8 cellular contexts compared by ENCODE assay signal in genomic region chr16:30091474-30092372, GRCh38. TPM values are rescaled to one million over a fixed set of nuclear protein-coding genes. Genes with fewer than 3 reads are reported as not detected.
DNase-seq lines count a peak whose midpoint lies in the region; ATAC-seq and TF ChIP-seq lines count a peak whose summit lies in the region.

Gene TBX6 (minus strand): TSS chr16:30091924. CDS start chr16:30091193, 731 bp downstream.

- peak; percentile 53 for ATAC-seq in HG02571 (IDR thresholded peaks at IDR 0.05; ENCODE audit: unreplicated experiment)
- ATAC-seq in thoracic aorta (ENCODE audit: insufficient number of reproducible peaks, low FRiP score, low read depth): peak; percentile 39

- no peaks in the 10 kb centered on the region for H3K9me3 Mint-ChIP-seq in activated naive CD4-positive, alpha-beta T cell treated with anti-CD3 and anti-CD28 coated beads, Interleukin-2, amount 50 U/mL, for 24 hours
- no peaks in the 10 kb centered on the region for H3K9me3 Mint-ChIP-seq in osteocyte (ENCODE audit: unreplicated experiment)

- H3K9ac ChIP-seq in SK-N-MC (ENCODE audit: insufficient read length): peak within 1 kb of the TSS; percentile 59

- H3K4me3 ChIP-seq in SK-N-MC: peak within 1 kb of the TSS; percentile 68
- peak within 1 kb of the TSS; percentile 73 for H3K4me3 ChIP-seq in thoracic aorta

- H3K27me3 ChIP-seq in thoracic aorta (replicated peaks; ENCODE audit: insufficient read depth): no peaks in the 10 kb centered on the region

- peak within 1 kb of the TSS; percentile 95 for H3K27ac Mint-ChIP-seq in activated naive CD4-positive, alpha-beta T cell treated with anti-CD3 and anti-CD28 coated beads, Interleukin-2, amount 50 U/mL, for 24 hours
- H3K27ac Mint-ChIP-seq in osteocyte (ENCODE audit: unreplicated experiment): peak within 1 kb of the TSS; percentile 91

- H3K27ac ChIP-seq in SK-N-MC: no peak within 1 kb of the TSS
- H3K27ac ChIP-seq in thoracic aorta: peak within 1 kb of the TSS; percentile 65 to 77

- peak within 1 kb of the TSS; percentile 89 for H3K4me3 Mint-ChIP-seq in activated naive CD4-positive, alpha-beta T cell treated with anti-CD3 and anti-CD28 coated beads, Interleukin-2, amount 50 U/mL, for 24 hours
- peak within 1 kb of the TSS; percentile 82 for H3K4me3 Mint-ChIP-seq in osteocyte (ENCODE audit: unreplicated experiment)

- peaks cover 57% of the 10 kb centered on the region for H3K4me1 Mint-ChIP-seq in activated naive CD4-positive, alpha-beta T cell treated with anti-CD3 and anti-CD28 coated beads, Interleukin-2, amount 50 U/mL, for 24 hours
- peaks cover 42% of the 10 kb centered on the region for H3K4me1 Mint-ChIP-seq in osteocyte (ENCODE audit: unreplicated experiment)

- H3K9me3 ChIP-seq in SK-N-MC (ENCODE audit: low read depth, low read length) (no peaks in the 10 kb centered on the region), thoracic aorta (no peaks in the 10 kb centered on the region)

- H3K27me3 Mint-ChIP-seq in activated naive CD4-positive, alpha-beta T cell treated with anti-CD3 and anti-CD28 coated beads, Interleukin-2, amount 50 U/mL, for 24 hours: no peaks in the 10 kb centered on the region
- no peaks in the 10 kb centered on the region for H3K27me3 Mint-ChIP-seq in osteocyte (ENCODE audit: unreplicated experiment)

- H3K36me3 Mint-ChIP-seq in activated naive CD4-positive, alpha-beta T cell treated with anti-CD3 and anti-CD28 coated beads, Interleukin-2, amount 50 U/mL, for 24 hours: no peaks in the 10 kb centered on the region
- peaks cover 10% of the 10 kb centered on the region for H3K36me3 Mint-ChIP-seq in osteocyte (ENCODE audit: unreplicated experiment)

- peak; percentile 95 for DNase-seq in GM10266 (ENCODE audit: extremely low spot score)
- DNase-seq in NAMALWA (ENCODE audit: low spot score): peak; percentile 95
- DNase-seq in SK-N-MC (ENCODE audit: low read depth, low spot score): peak; percentile 14
- DNase-seq in glomerular visceral epithelial cell (ENCODE audit: extremely low spot score): peak; percentile 86
- DNase-seq in osteocyte (ENCODE audit: extremely low spot score, unreplicated experiment): peak; percentile 97
- DNase-seq in thoracic aorta (ENCODE audit: low spot score): peak; percentile 68

- H3K4me1 ChIP-seq in thoracic aorta (ENCODE audit: control insufficient read depth in 1 of 2, low read depth in 2 of 2): peaks cover 24 to 48% of the 10 kb centered on the region in 2 donors

- H3K36me3 ChIP-seq in SK-N-MC (ENCODE audit: insufficient read depth, low read length): no peaks in the 10 kb centered on the region
- peaks cover 12% of the 10 kb centered on the region for H3K36me3 ChIP-seq in thoracic aorta

- peak; percentile 95 for TF ChIP-seq CTCF in GM10266 (IDR thresholded peaks at IDR 0.05; ENCODE audit: control insufficient read depth, insufficient read depth, low read depth, missing control alignments)
- TF ChIP-seq CTCF in osteocyte (IDR thresholded peaks at IDR 0.05): peak; percentile 70
- TF ChIP-seq CTCF in thoracic aorta (IDR thresholded peaks at IDR 0.05): peak; percentile 87

RNA-seq across cellular contexts. Expression of gene TBX6, which starts in this region (rescaled TPM):
- 0.63 and 0.75 TPM in 2 replicates for total RNA-seq in osteocyte
- total RNA-seq in thoracic aorta: under 1 TPM in 1 of 2 donors, not detected in 1; 0.56 TPM

Comparison
In these comparisons a context has a peak if more than half of its experiments do, and no peak if none do; other contexts are left out.
1. Peak in DNase-seq in osteocyte; RNA of the gene not detected or under 1 TPM.
2. Peak in DNase-seq, ATAC-seq, H3K4me3 ChIP-seq and H3K27ac ChIP-seq in thoracic aorta; RNA of the gene not detected or under 1 TPM.
3. DNase-seq: peak in every context shown above with its lines; median percentile 97 in osteocyte; 95 in GM10266; 95 in NAMALWA; 86 in glomerular visceral epithelial cell; 68 in thoracic aorta; 14 in SK-N-MC.